Comparison of ENCODE assay signal across 19 cellular contexts in genomic region chr6:136520520-136520919, GRCh38. TPM values are rescaled to one million over a fixed set of nuclear protein-coding genes. Genes with fewer than 3 reads are reported as not detected.
DNase-seq lines count a peak whose midpoint lies in the region; ATAC-seq and TF ChIP-seq lines count a peak whose summit lies in the region.
"Had no signal": no experiment of that assay in that cellular context is flagged by ENCODE, and none has a peak within 500 bp of the region (broad histone marks: within the 10 kb centered on the region; RNA-seq: fewer than 3 reads in every experiment).

No MANE protein-coding gene starts in this region.

- H3K79me2 ChIP-seq in GM23338 (replicated peaks; ENCODE audit: insufficient read depth): peaks cover 100% of the 10 kb centered on the region

- no peak overlapping the region for H2AFZ ChIP-seq in GM23338

- POLR2A ChIA-PET in WTC11 (lab: Charles Lee): no interaction called here
- POLR2A ChIA-PET in naive thymus-derived CD4-positive, alpha-beta T cell (lab: Charles Lee): no interaction called here

- H3K36me3 Mint-ChIP-seq in GM23338 (ENCODE audit: low read depth): 0 out of 3 replicates have a peak, but pooled peaks cover 2% of the 10 kb centered on the region
- H3K36me3 Mint-ChIP-seq in WTC11: no peaks in the 10 kb centered on the region; the same call in 1 of the 2 replicates
- no peaks in the 10 kb centered on the region for H3K36me3 Mint-ChIP-seq in naive thymus-derived CD4-positive, alpha-beta T cell

- no peaks in the 10 kb centered on the region for H3K27me3 ChIP-seq in GM23338 (ENCODE audit: insufficient read depth)
- H3K27me3 ChIP-seq in naive thymus-derived CD4-positive, alpha-beta T cell (ENCODE audit: control insufficient read depth in 2 of 2, insufficient read depth in 2 of 2, low read length in 2 of 2): no peaks in the 10 kb centered on the region

- H3K27ac Mint-ChIP-seq in GM23338 (peak overlapping the region; percentile 38; the same call in 1 of the 2 replicates), WTC11 (peak overlapping the region; percentile 16)
- no peak overlapping the region for H3K27ac Mint-ChIP-seq in naive thymus-derived CD4-positive, alpha-beta T cell

- H3K36me3 ChIP-seq in GM23338 (ENCODE audit: insufficient read depth): no peaks in the 10 kb centered on the region
- H3K36me3 ChIP-seq in naive thymus-derived CD4-positive, alpha-beta T cell (ENCODE audit: control insufficient read depth in 2 of 3, insufficient read depth in 3 of 3, low read length in 3 of 3): no peaks in the 10 kb centered on the region
- H3K36me3 ChIP-seq: SJCRH30 had no signal

- H3K27me3 Mint-ChIP-seq in GM23338 (ENCODE audit: insufficient read depth, low read depth, poor library complexity): no peaks in the 10 kb centered on the region
- H3K27me3 Mint-ChIP-seq in WTC11 (ENCODE audit: low read depth): no peaks in the 10 kb centered on the region
- H3K27me3 Mint-ChIP-seq in naive thymus-derived CD4-positive, alpha-beta T cell: peaks cover 0 to 29% (median 8%) of the 10 kb centered on the region in 5 donors

- ATAC-seq in GM23338: no peak; the same call in 2 of the 3 replicates
- no peak for ATAC-seq in WTC11
- peak; percentile 87 for ATAC-seq in left colon
- ATAC-seq in naive thymus-derived CD4-positive, alpha-beta T cell: no peak

- peaks cover 45% of the 10 kb centered on the region for H3K4me1 ChIP-seq in GM23338 (ENCODE audit: insufficient read depth)
- H3K4me1 ChIP-seq in naive thymus-derived CD4-positive, alpha-beta T cell (ENCODE audit: control insufficient read depth in 2 of 2, insufficient read depth in 2 of 2, low read length in 2 of 2): peaks cover 0 to 3% of the 10 kb centered on the region in 2 donors
- H3K4me1 ChIP-seq: SJCRH30 had no signal

- H3K9me3 Mint-ChIP-seq in GM23338: no peaks in the 10 kb centered on the region
- no peaks in the 10 kb centered on the region for H3K9me3 Mint-ChIP-seq in WTC11
- no peaks in the 10 kb centered on the region for H3K9me3 Mint-ChIP-seq in naive thymus-derived CD4-positive, alpha-beta T cell

- H3K4me2 ChIP-seq in GM23338: 0 out of 2 replicates have a peak overlapping the region, but pooled peaks have one; percentile 44
- H3K4me2 ChIP-seq: KMS-11 had no signal

- H4K20me1 ChIP-seq in GM23338 (replicated peaks; ENCODE audit: insufficient read depth): peaks cover 7% of the 10 kb centered on the region; the same call in 1 of the 2 replicates

- CTCF ChIA-PET in WTC11 (lab: Charles Lee): interaction anchor here (1.2 kb wide), 1 partner anchor 30 kb away, joined by 3 read pairs; no protein-coding TSS in a partner anchor
- CTCF ChIA-PET in naive thymus-derived CD4-positive, alpha-beta T cell (lab: Charles Lee): no interaction called here

- DNase-seq in GM23338 (ENCODE audit: low spot score) (no peak), WTC11 (ENCODE audit: low spot score) (no peak), epithelial cell of esophagus (ENCODE audit: low read depth) (peak; percentile 90), left colon (no peak), HuH-7 (ENCODE audit: low spot score) (no peak), MV-4-11 (lab: John Stamatoyannopoulos, UW) (no peak)
- no peak for DNase-seq in naive thymus-derived CD4-positive, alpha-beta T cell
- no peak for DNase-seq in activated CD4-positive, alpha-beta T cell treated with anti-CD3 and anti-CD28 coated beads, Interleukin-2, amount 50 U/mL, for 1 hour
- DNase-seq: GF-D8, GOT3, NCI-H1092, NCI-H146, NCI-H2081 treated with DMSO at 0.1 percent for 48 hours, NCI-H226, NCI-H526 treated with DMSO at 0.1 percent for 48 hours, RPMI8226, SJCRH30 had no signal

- H3K4me3 Mint-ChIP-seq in GM23338 (no peak overlapping the region), WTC11 (no peak overlapping the region)
- no peak overlapping the region for H3K4me3 Mint-ChIP-seq in naive thymus-derived CD4-positive, alpha-beta T cell

- no peaks in the 10 kb centered on the region; the same call in 1 of the 2 replicates for H3K9me2 ChIP-seq in GM23338 (ENCODE audit: insufficient read depth)

- peaks cover 46% of the 10 kb centered on the region for H3K4me1 Mint-ChIP-seq in GM23338
- H3K4me1 Mint-ChIP-seq in WTC11: peaks cover 55% of the 10 kb centered on the region
- peaks cover 0 to 11% (median 6%) of the 10 kb centered on the region in 7 donors for H3K4me1 Mint-ChIP-seq in naive thymus-derived CD4-positive, alpha-beta T cell

- no peaks in the 10 kb centered on the region; the same call in 1 of the 2 replicates for H3F3A ChIP-seq in GM23338 (replicated peaks; ENCODE audit: low read depth)

- TF ChIP-seq CTCF in GM23338 (conservative IDR thresholded peaks at IDR 0.05; ENCODE audit: low read depth in 2 of 2): no peak
- no peak for TF ChIP-seq CTCF in WTC11 (IDR thresholded peaks at IDR 0.05)
- peak; percentile 13 for TF ChIP-seq CTCF in epithelial cell of esophagus (IDR thresholded peaks at IDR 0.05; ENCODE audit: insufficient read depth, low read depth, low read length, missing control alignments)

- H3K27ac ChIP-seq in GM23338 (ENCODE audit: low read depth): no peak overlapping the region
- H3K27ac ChIP-seq in naive thymus-derived CD4-positive, alpha-beta T cell (ENCODE audit: low read depth, low read length): no peak overlapping the region
- H3K27ac ChIP-seq: C4-2B, KMS-11, SJCRH30 had no signal

- no peaks in the 10 kb centered on the region for H3K9me3 ChIP-seq in naive thymus-derived CD4-positive, alpha-beta T cell (ENCODE audit: control insufficient read depth in 2 of 3, low read length in 3 of 3)
- H3K9me3 ChIP-seq: SJCRH30 had no signal

- intact Hi-C loops in left colon (cut with DNase I, micrococcal nuclease): no loop called here
- intact Hi-C loops in naive thymus-derived CD4-positive, alpha-beta T cell (cut with micrococcal nuclease): no loop called here

- no peak overlapping the region for H3K4me3 ChIP-seq in GM23338
- no peak overlapping the region for H3K4me3 ChIP-seq in epithelial cell of esophagus (ENCODE audit: low read length)
- no peak overlapping the region for H3K4me3 ChIP-seq in naive thymus-derived CD4-positive, alpha-beta T cell (ENCODE audit: low read length)
- H3K4me3 ChIP-seq: SJCRH30 had no signal

TF ChIP-seq in WTC11, 78 proteins besides CTCF, POLR2A, EP300 and RAD21 (continues in another document):
- TF ChIP-seq CREB1 (CRISPR knock-in tag; IDR thresholded peaks at IDR 0.05): no peak
- TF ChIP-seq SMAD3 (CRISPR knock-in tag; IDR thresholded peaks at IDR 0.05; ENCODE audit: borderline replicate concordance): no peak
- TF ChIP-seq, protein P1, sequence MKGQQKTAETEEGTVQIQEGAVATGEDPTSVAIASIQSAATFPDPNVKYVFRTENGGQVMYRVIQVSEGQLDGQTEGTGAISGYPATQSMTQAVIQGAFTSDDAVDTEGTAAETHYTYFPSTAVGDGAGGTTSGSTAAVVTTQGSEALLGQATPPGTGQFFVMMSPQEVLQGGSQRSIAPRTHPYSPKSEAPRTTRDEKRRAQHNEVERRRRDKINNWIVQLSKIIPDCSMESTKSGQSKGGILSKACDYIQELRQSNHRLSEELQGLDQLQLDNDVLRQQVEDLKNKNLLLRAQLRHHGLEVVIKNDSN (CRISPR knock-in tag; IDR thresholded peaks at IDR 0.05): no peak
- no peak for TF ChIP-seq EMX1 (CRISPR knock-in tag; IDR thresholded peaks at IDR 0.05)
- no peak for TF ChIP-seq GTF2I (CRISPR knock-in tag; conservative IDR thresholded peaks at IDR 0.05)
- TF ChIP-seq FOXK1 (CRISPR knock-in tag; IDR thresholded peaks at IDR 0.05): no peak
- TF ChIP-seq SOX15 (CRISPR knock-in tag; IDR thresholded peaks at IDR 0.05): no peak
- TF ChIP-seq USF2 (CRISPR knock-in tag; IDR thresholded peaks at IDR 0.05): no peak
- no peak for TF ChIP-seq ZNF671 (CRISPR knock-in tag; IDR thresholded peaks at IDR 0.05)
- no peak for TF ChIP-seq MYBL2 (CRISPR knock-in tag; IDR thresholded peaks at IDR 0.05)
- no peak for TF ChIP-seq KAT7 (CRISPR knock-in tag; IDR thresholded peaks at IDR 0.05; ENCODE audit: borderline replicate concordance)
- TF ChIP-seq PRRX2 (CRISPR knock-in tag; IDR thresholded peaks at IDR 0.05): no peak
- TF ChIP-seq, protein P2, sequence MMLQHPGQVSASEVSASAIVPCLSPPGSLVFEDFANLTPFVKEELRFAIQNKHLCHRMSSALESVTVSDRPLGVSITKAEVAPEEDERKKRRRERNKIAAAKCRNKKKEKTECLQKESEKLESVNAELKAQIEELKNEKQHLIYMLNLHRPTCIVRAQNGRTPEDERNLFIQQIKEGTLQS (CRISPR knock-in tag; conservative IDR thresholded peaks at IDR 0.05): no peak
- TF ChIP-seq NR3C1 (CRISPR knock-in tag; conservative IDR thresholded peaks at IDR 0.05; ENCODE audit: low read depth): no peak

RNA-seq across cellular contexts. Expression of gene MAP7, which starts 29.7 kb away (rescaled TPM):
- 47.8 and 49.2 TPM in 2 replicates for total RNA-seq in GM23338 (2014; rRNA removed; shearing (Covaris generic))
- 43.2 and 44.7 TPM in 2 replicates for polyA plus RNA-seq in GM23338 (2016; fragmentation: Nextera tagmentation; extraction: Ambion mirVana)
- total RNA-seq in WTC11 (2021): 56.6 to 60.5 TPM (median 59.1 TPM) in 3 replicates
- 10 to 100 TPM; 72.6 to 82.7 TPM for total RNA-seq in left colon
- total RNA-seq in naive thymus-derived CD4-positive, alpha-beta T cell: 1 to 10 TPM in 1 of 5 experiments, under 1 TPM in 4; 0.14 to 1.1 (median 0.32) TPM
- polyA plus RNA-seq in naive thymus-derived CD4-positive, alpha-beta T cell: under 1 TPM; 0.13 to 0.17 TPM

Comparison
In these comparisons a context has a peak if more than half of its experiments do, and no peak if none do; other contexts are left out.
1. H3K27ac Mint-ChIP-seq: peak in GM23338 (single experiment) and WTC11 (single experiment); none in naive thymus-derived CD4-positive, alpha-beta T cell (0 of 9).
2. RNA of gene MAP7, which starts 29.7 kb away (total RNA-seq): 72.6 to 82.7 TPM in left colon, 56.6 to 60.5 TPM in WTC11 and 47.8 to 49.2 TPM in GM23338; 0.14 to 1.1 TPM in naive thymus-derived CD4-positive, alpha-beta T cell; every median in the first group is over 10 times any median in the second.